In the genomic region with DNA sequence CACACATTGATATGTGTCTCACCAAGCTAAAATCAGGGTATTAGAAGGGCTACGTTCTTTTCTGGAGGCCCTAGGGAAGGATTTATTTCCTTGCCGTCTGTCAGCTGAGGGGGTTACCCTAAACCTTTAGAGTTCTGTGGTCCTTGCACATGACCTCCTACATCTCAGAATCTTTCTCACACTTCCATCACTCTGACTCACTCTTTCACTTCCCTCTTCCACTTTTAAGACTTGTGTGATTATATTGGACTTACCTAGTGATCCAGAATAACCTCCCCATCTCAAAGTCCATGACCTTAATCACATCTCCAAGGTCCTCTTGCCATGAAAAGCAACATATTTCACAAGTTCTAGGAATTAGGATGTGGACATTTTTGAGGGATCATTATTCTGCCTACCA, we compare ENCODE assay signal across 12 cellular contexts. TPM values are rescaled to one million over a fixed set of nuclear protein-coding genes. Genes with fewer than 3 reads are reported as not detected.
DNase-seq lines count a peak whose midpoint lies in the region; ATAC-seq and TF ChIP-seq lines count a peak whose summit lies in the region.
"Had no signal": no experiment of that assay in that cellular context is flagged by ENCODE, and none has a peak within 500 bp of the region (broad histone marks: within the 10 kb centered on the region; RNA-seq: fewer than 3 reads in every experiment).

No MANE protein-coding gene starts in this region.

- H3K27ac Mint-ChIP-seq in type B pancreatic cell = no peak overlapping the region
- H3K27ac Mint-ChIP-seq: neural progenitor cell had no signal

- H3K9me3 Mint-ChIP-seq in type B pancreatic cell = no peaks in the 10 kb centered on the region

- intact Hi-C loops in left ventricle myocardium superior (cut with micrococcal nuclease) = no loop called here

- H3K27ac ChIP-seq in right atrium auricular region = no peak overlapping the region
- H3K27ac ChIP-seq: HL-60, neural progenitor cell had no signal

- in situ Hi-C loops in GM13977 (cut with MboI; ENCODE audit: low pct_unique_long_range_greater_than_20kb, low sequenced_read_pairs, unreplicated experiment) = no loop called here

- TF ChIP-seq CTCF in GM13977 (IDR thresholded peaks at IDR 0.05; ENCODE audit: extremely low read depth, insufficient read depth, missing control alignments) = no peak
- TF ChIP-seq CTCF in GM20000 (IDR thresholded peaks at IDR 0.05; ENCODE audit: extremely low read depth, missing control alignments) = no peak
- TF ChIP-seq CTCF in NB4 (IDR thresholded peaks at IDR 0.05; ENCODE audit: low read depth, low read length) = no peak
- TF ChIP-seq CTCF in type B pancreatic cell (conservative IDR thresholded peaks at IDR 0.05) = no peak
- TF ChIP-seq CTCF in right atrium auricular region (IDR thresholded peaks at IDR 0.05) = no peak

- no peaks in the 10 kb centered on the region for H3K36me3 ChIP-seq in right atrium auricular region
- H3K36me3 ChIP-seq: neural progenitor cell had no signal

- peaks cover 0 to 6% of the 10 kb centered on the region in 2 donors for H3K9me3 ChIP-seq in right atrium auricular region

- H3K4me3 Mint-ChIP-seq in type B pancreatic cell = no peak overlapping the region
- H3K4me3 Mint-ChIP-seq: neural progenitor cell had no signal

- DNase-seq in GM13977 (ENCODE audit: low spot score) = peak; percentile 63
- peak; percentile 19 for DNase-seq in GM20000 (ENCODE audit: low spot score)
- peak; percentile 30 for DNase-seq in NB4 (ENCODE audit: low read depth)
- no peak for DNase-seq in type B pancreatic cell (ENCODE audit: extremely low spot score, unreplicated experiment)
- DNase-seq in right atrium auricular region (ENCODE audit: low spot score) = no peak
- DNase-seq in left ventricle myocardium superior = no peak
- DNase-seq: NCI-H1105, substantia nigra had no signal

- no peaks in the 10 kb centered on the region for H3K4me1 Mint-ChIP-seq in type B pancreatic cell (ENCODE audit: unreplicated experiment)
- H3K4me1 Mint-ChIP-seq: neural progenitor cell had no signal

- ATAC-seq in HG03025 (IDR thresholded peaks at IDR 0.05; ENCODE audit: low FRiP score, unreplicated experiment) (peak; percentile 84), HG03139 (IDR thresholded peaks at IDR 0.05; ENCODE audit: unreplicated experiment) (no peak), left ventricle myocardium superior (no peak)

- no peak for TF ChIP-seq POLR2A in NB4 (IDR thresholded peaks at IDR 0.05; ENCODE audit: extremely low read depth, insufficient read length)

- no peak overlapping the region for H3K4me3 ChIP-seq in NB4 (ENCODE audit: low read depth, low read length)
- H3K4me3 ChIP-seq in right atrium auricular region = no peak overlapping the region
- H3K4me3 ChIP-seq: neural progenitor cell had no signal

- H3K27me3 Mint-ChIP-seq in type B pancreatic cell = no peaks in the 10 kb centered on the region

- no peaks in the 10 kb centered on the region for H3K4me1 ChIP-seq in right atrium auricular region
- H3K4me1 ChIP-seq: neural progenitor cell had no signal

- no peaks in the 10 kb centered on the region for H3K27me3 ChIP-seq in right atrium auricular region
- H3K27me3 ChIP-seq: neural progenitor cell had no signal

- H3K36me3 Mint-ChIP-seq in type B pancreatic cell = no peaks in the 10 kb centered on the region
- H3K36me3 Mint-ChIP-seq: neural progenitor cell had no signal

RNA-seq across cellular contexts. Expression of gene FUNDC1, which starts 53.6 kb away (rescaled TPM):
- total RNA-seq in type B pancreatic cell (ENCODE audit: low replicate concordance) (15.5 and 17.8 TPM in 2 replicates), right atrium auricular region (10 to 100 TPM; 12.3 to 28.3 TPM), left ventricle myocardium superior (25.7 TPM)

Comparison
In these comparisons a context has a peak if more than half of its experiments do, and no peak if none do; other contexts are left out.
1. DNase-seq: peak in GM13977 (single experiment), GM20000 (single experiment) and NB4 (single experiment); none in type B pancreatic cell (single experiment), right atrium auricular region (single experiment) and left ventricle myocardium superior (single experiment).